9 cellular contexts compared by ENCODE assay signal in the genomic region with DNA sequence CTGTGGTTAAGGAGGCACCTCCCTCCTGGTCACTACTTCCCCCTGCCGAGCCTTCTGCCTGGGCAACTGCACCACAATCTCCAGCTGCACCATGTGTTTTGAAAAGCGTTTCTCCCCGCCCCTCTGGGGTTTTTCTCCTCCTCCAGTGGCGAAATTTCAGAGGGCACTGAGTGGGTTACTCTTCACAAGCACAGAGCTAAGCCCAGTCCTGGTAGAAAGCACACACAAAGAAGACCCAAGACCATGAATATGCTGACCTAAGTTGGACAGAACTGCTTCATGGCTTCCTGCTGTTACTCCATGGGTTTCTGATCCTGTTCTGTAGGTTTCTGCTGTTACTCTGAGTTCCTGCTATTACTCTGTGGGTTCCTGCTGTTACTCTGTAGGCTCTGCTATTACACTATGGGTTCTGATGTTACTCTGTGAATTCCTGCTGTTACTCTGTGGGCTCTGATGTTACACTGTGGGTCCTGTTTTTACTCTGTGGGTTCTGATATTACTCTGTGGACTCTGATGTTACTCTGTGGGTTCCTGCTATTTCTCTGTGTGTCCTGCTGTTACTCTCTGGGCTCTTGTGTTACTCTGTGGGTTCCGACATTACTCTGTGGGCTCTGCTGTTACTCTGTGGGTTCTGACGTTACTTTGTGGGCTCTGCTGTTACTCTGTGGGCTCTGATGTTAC.
DNase-seq lines count a peak whose midpoint lies in the region; ATAC-seq, FAIRE-seq and TF ChIP-seq lines count a peak whose summit lies in the region.
"Had no signal": no experiment of that assay in that cellular context is flagged by ENCODE, and none has a peak within 500 bp of the region (broad histone marks: within the 10 kb centered on the region; RNA-seq: fewer than 3 reads in every experiment).

No MANE protein-coding gene starts in this region.

- peaks cover 27% of the 10 kb centered on the region for H3K4me1 Mint-ChIP-seq in activated CD8-positive, alpha-beta memory T cell treated with anti-CD3 and anti-CD28 coated beads, Interleukin-2, amount 10 ng/mL, durations not matched to agents 7 days and 5 days

- peaks cover 18% of the 10 kb centered on the region for H3K27me3 Mint-ChIP-seq in activated CD8-positive, alpha-beta memory T cell treated with anti-CD3 and anti-CD28 coated beads, Interleukin-2, amount 10 ng/mL, durations not matched to agents 7 days and 5 days

- peaks cover 4 to 14% (median 12%) of the 10 kb centered on the region in 3 donors for H3K4me1 ChIP-seq in pancreas

- no peak for TF ChIP-seq CTCF in pancreas (IDR thresholded peaks at IDR 0.05)

- FAIRE-seq in pancreas (lab: Jason Lieb, UNC): no peak

- H3K4me3 ChIP-seq in pancreas: peak overlapping the region in 2 of 4 donors; percentile 25 to 44

- H3K27ac Mint-ChIP-seq in activated CD8-positive, alpha-beta memory T cell treated with anti-CD3 and anti-CD28 coated beads, Interleukin-2, amount 10 ng/mL, durations not matched to agents 7 days and 5 days: peak overlapping the region; percentile 44
- H3K27ac Mint-ChIP-seq: CD8-positive, alpha-beta T cell had no signal

- H3K36me3 Mint-ChIP-seq in activated CD8-positive, alpha-beta memory T cell treated with anti-CD3 and anti-CD28 coated beads, Interleukin-2, amount 10 ng/mL, durations not matched to agents 7 days and 5 days: peaks cover 3% of the 10 kb centered on the region
- H3K36me3 Mint-ChIP-seq: CD8-positive, alpha-beta T cell had no signal

- H3K27ac ChIP-seq in pancreas: peak overlapping the region; percentile 56 to 89 (median 74)

- CTCF ChIA-PET in activated CD8-positive, alpha-beta memory T cell treated with anti-CD3 and anti-CD28 coated beads, Interleukin-2, amount 10 ng/mL, durations not matched to agents 7 days and 5 days (lab: Charles Lee): no interaction called here

- DNase-seq in activated CD8-positive, alpha-beta memory T cell treated with anti-CD3 and anti-CD28 coated beads, Interleukin-2, amount 10 ng/mL, durations not matched to agents 7 days and 5 days: peak; percentile 46
- no peak for DNase-seq in activated CD8-positive, alpha-beta memory T cell treated with anti-CD3 and anti-CD28 coated beads for 24 hours
- DNase-seq in NOMO-1 treated with DMSO at 0.1 percent for 48 hours (lab: John Stamatoyannopoulos, UW; ENCODE audit: unreplicated experiment) (peak; percentile 90), dedifferentiated amniotic fluid mesenchymal stem cell (ENCODE audit: extremely low spot score) (peak; percentile 47), pancreas (peak in 5 of 6 donors; percentile 59 to 81 (median 69)), NCI-H1694 (lab: John Stamatoyannopoulos, UW) (no peak), A172 (ENCODE audit: low spot score) (no peak)
- DNase-seq in stimulated activated naive CD4-positive, alpha-beta T cell treated with Interleukin-2 at 50 U/mL for 16 hours (lab: John Stamatoyannopoulos, UW): no peak

- no peaks in the 10 kb centered on the region for H3K9me3 ChIP-seq in pancreas

- H3K36me3 ChIP-seq in pancreas: no peaks in the 10 kb centered on the region

- H3K4me3 Mint-ChIP-seq in activated CD8-positive, alpha-beta memory T cell treated with anti-CD3 and anti-CD28 coated beads, Interleukin-2, amount 10 ng/mL, durations not matched to agents 7 days and 5 days: peak overlapping the region; percentile 3
- H3K4me3 Mint-ChIP-seq: CD8-positive, alpha-beta T cell had no signal

- intact Hi-C loops in pancreas (cut with DNase I): no loop called here

- WGBS in pancreas, 2 donors: 26% methylated on average over 6 of the region's 6 CpGs

- H3K9me3 Mint-ChIP-seq in activated CD8-positive, alpha-beta memory T cell treated with anti-CD3 and anti-CD28 coated beads, Interleukin-2, amount 10 ng/mL, durations not matched to agents 7 days and 5 days (ENCODE audit: low read depth): no peaks in the 10 kb centered on the region
- H3K9me3 Mint-ChIP-seq: CD8-positive, alpha-beta T cell had no signal

- ATAC-seq in activated CD8-positive, alpha-beta memory T cell treated with anti-CD3 and anti-CD28 coated beads, Interleukin-2, amount 10 ng/mL, durations not matched to agents 7 days and 5 days: no peak
- ATAC-seq in pancreas: peak; percentile 30 to 71 (median 62)
- ATAC-seq: CD8-positive, alpha-beta T cell had no signal

- no peaks in the 10 kb centered on the region for H3K27me3 ChIP-seq in pancreas

Comparison
In these comparisons a context has a peak if more than half of its experiments do, and no peak if none do; other contexts are left out.
1. DNase-seq: peak in activated CD8-positive, alpha-beta memory T cell treated with anti-CD3 and anti-CD28 coated beads, Interleukin-2, amount 10 ng/mL, durations not matched to agents 7 days and 5 days (single experiment), NOMO-1 treated with DMSO at 0.1 percent for 48 hours (single experiment), dedifferentiated amniotic fluid mesenchymal stem cell (single experiment) and pancreas (5 of 6); none in activated CD8-positive, alpha-beta memory T cell treated with anti-CD3 and anti-CD28 coated beads for 24 hours (single experiment), stimulated activated naive CD4-positive, alpha-beta T cell treated with Interleukin-2 at 50 U/mL for 16 hours (single experiment), NCI-H1694 (single experiment) and A172 (single experiment).